Comparison of ENCODE assay signal across 11 cellular contexts in the genomic region with DNA sequence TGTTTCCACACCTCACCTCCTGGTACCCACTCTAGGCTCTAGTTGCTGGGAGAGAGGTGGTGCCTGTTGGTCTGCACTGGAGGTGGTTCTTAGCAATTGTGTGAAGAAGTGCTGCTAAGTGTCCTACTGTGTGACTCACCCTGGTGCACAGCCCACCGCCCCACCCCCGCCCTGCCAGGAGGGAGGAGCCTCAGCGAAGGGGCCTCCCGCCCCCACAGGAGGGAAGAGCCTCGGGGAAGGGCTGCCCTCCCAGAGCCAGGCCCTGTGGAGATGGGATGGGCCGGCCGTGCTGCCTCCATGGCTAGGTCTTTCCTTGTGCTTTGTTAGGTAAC.
A peak's percentile ranks its signal among the peaks of the same experiment; 100 is the strongest.
DNase-seq lines count a peak whose midpoint lies in the region; ATAC-seq and TF ChIP-seq lines count a peak whose summit lies in the region.
"Had no signal": no experiment of that assay in that cellular context is flagged by ENCODE, and none has a peak within 500 bp of the region (broad histone marks: within the 10 kb centered on the region; RNA-seq: fewer than 3 reads in every experiment).

No MANE protein-coding gene starts in this region.

- TF ChIP-seq CTCF in cardiac fibroblast (IDR thresholded peaks at IDR 0.05; ENCODE audit: low read depth, low read length) (no peak), upper lobe of right lung (IDR thresholded peaks at IDR 0.05) (no peak), MM.1S (IDR thresholded peaks at IDR 0.05; ENCODE audit: low read length) (no peak)

- no peaks in the 10 kb centered on the region for H3K9me2 ChIP-seq in MM.1S (replicated peaks; ENCODE audit: insufficient read depth, low read length)

- H3K27ac ChIP-seq in upper lobe of right lung (no peak overlapping the region), MM.1S (ENCODE audit: low read length) (no peak overlapping the region)
- H3K27ac ChIP-seq: colonic mucosa, thoracic aorta had no signal

- H3K27me3 Mint-ChIP-seq in activated naive CD4-positive, alpha-beta T cell treated with anti-CD3 and anti-CD28 coated beads, Interleukin-2, amount 10 ng/mL, durations not matched to agents 7 days and 5 days = no peaks in the 10 kb centered on the region

- H3K27me3 ChIP-seq in upper lobe of right lung = no peaks in the 10 kb centered on the region
- no peaks in the 10 kb centered on the region for H3K27me3 ChIP-seq in MM.1S (replicated peaks; ENCODE audit: insufficient read depth, low read length)
- H3K27me3 ChIP-seq: colonic mucosa had no signal

- no peak for DNase-seq in activated naive CD4-positive, alpha-beta T cell treated with anti-CD3 and anti-CD28 coated beads, Interleukin-2, amount 10 ng/mL, durations not matched to agents 7 days and 5 days
- DNase-seq in activated naive CD4-positive, alpha-beta T cell treated with anti-CD3 and anti-CD28 coated beads, Interleukin-2, amount 50 U/mL, for 16 hours = no peak
- DNase-seq in cardiac fibroblast (ENCODE audit: low read depth in 2 of 2) (peak; percentile 29 to 54), mesenteric fat pad (ENCODE audit: low spot score) (peak; percentile 62), upper lobe of right lung (no peak), NCI-H446 treated with DMSO at 0.1 percent for 48 hours (lab: John Stamatoyannopoulos, UW) (no peak), MM.1S (no peak), NCI-H1694 (lab: John Stamatoyannopoulos, UW) (no peak)
- DNase-seq: colonic mucosa, NCI-H524 had no signal

- H3K27ac Mint-ChIP-seq in activated naive CD4-positive, alpha-beta T cell treated with anti-CD3 and anti-CD28 coated beads, Interleukin-2, amount 10 ng/mL, durations not matched to agents 7 days and 5 days = peak overlapping the region; percentile 89

- H3K9me3 Mint-ChIP-seq in activated naive CD4-positive, alpha-beta T cell treated with anti-CD3 and anti-CD28 coated beads, Interleukin-2, amount 10 ng/mL, durations not matched to agents 7 days and 5 days = peaks cover 39% of the 10 kb centered on the region

- no peak overlapping the region for H3K4me2 ChIP-seq in MM.1S (ENCODE audit: low read depth, low read length)

- intact Hi-C loops in upper lobe of right lung (cut with DNase I) = no loop called here

- CTCF ChIA-PET in activated naive CD4-positive, alpha-beta T cell treated with anti-CD3 and anti-CD28 coated beads, Interleukin-2, amount 10 ng/mL, durations not matched to agents 7 days and 5 days (lab: Charles Lee) = no interaction called here

- H3K4me3 ChIP-seq in cardiac fibroblast (replicated peaks in 1 of 2; ENCODE audit: low read depth in 2 of 2, low read length in 2 of 2) (no peak overlapping the region), upper lobe of right lung (no peak overlapping the region), MM.1S (ENCODE audit: low read length) (no peak overlapping the region)
- H3K4me3 ChIP-seq: colonic mucosa, thoracic aorta had no signal

- peak; percentile 87 for ATAC-seq in upper lobe of right lung

- H2AFZ ChIP-seq in MM.1S (ENCODE audit: low read length) = no peak overlapping the region

- peaks cover 20% of the 10 kb centered on the region for H3K36me3 ChIP-seq in upper lobe of right lung
- no peaks in the 10 kb centered on the region for H3K36me3 ChIP-seq in MM.1S (replicated peaks; ENCODE audit: insufficient read depth, low read length)
- H3K36me3 ChIP-seq: colonic mucosa had no signal

- H3K79me2 ChIP-seq in MM.1S (ENCODE audit: low read length) = peaks cover 40% of the 10 kb centered on the region

- H4K20me1 ChIP-seq in MM.1S (ENCODE audit: insufficient read depth, low read length) = no peaks in the 10 kb centered on the region

- peaks cover 4% of the 10 kb centered on the region for H3F3A ChIP-seq in MM.1S (ENCODE audit: insufficient read depth, low read length)

- H3K4me1 ChIP-seq in upper lobe of right lung (peaks cover 10% of the 10 kb centered on the region), MM.1S (ENCODE audit: low read length) (no peaks in the 10 kb centered on the region)
- H3K4me1 ChIP-seq: colonic mucosa had no signal

- no peak overlapping the region for H3K9ac ChIP-seq in MM.1S (ENCODE audit: low read length)

- H3K9me3 ChIP-seq in upper lobe of right lung (no peaks in the 10 kb centered on the region), MM.1S (replicated peaks; ENCODE audit: insufficient read depth, low read length) (no peaks in the 10 kb centered on the region)
- H3K9me3 ChIP-seq: colonic mucosa, thoracic aorta had no signal

- no peak overlapping the region for H3K4me3 Mint-ChIP-seq in activated naive CD4-positive, alpha-beta T cell treated with anti-CD3 and anti-CD28 coated beads, Interleukin-2, amount 10 ng/mL, durations not matched to agents 7 days and 5 days

- H3K4me1 Mint-ChIP-seq in activated naive CD4-positive, alpha-beta T cell treated with anti-CD3 and anti-CD28 coated beads, Interleukin-2, amount 10 ng/mL, durations not matched to agents 7 days and 5 days = peaks cover 31% of the 10 kb centered on the region

- H3K36me3 Mint-ChIP-seq in activated naive CD4-positive, alpha-beta T cell treated with anti-CD3 and anti-CD28 coated beads, Interleukin-2, amount 10 ng/mL, durations not matched to agents 7 days and 5 days = peaks cover 84% of the 10 kb centered on the region

Comparison
In these comparisons a context has a peak if more than half of its experiments do, and no peak if none do; other contexts are left out.
1. DNase-seq: peak in cardiac fibroblast (2 of 2) and mesenteric fat pad (single experiment); none in activated naive CD4-positive, alpha-beta T cell treated with anti-CD3 and anti-CD28 coated beads, Interleukin-2, amount 10 ng/mL, durations not matched to agents 7 days and 5 days (single experiment), activated naive CD4-positive, alpha-beta T cell treated with anti-CD3 and anti-CD28 coated beads, Interleukin-2, amount 50 U/mL, for 16 hours (single experiment), upper lobe of right lung (single experiment), NCI-H446 treated with DMSO at 0.1 percent for 48 hours (single experiment), MM.1S (single experiment) and NCI-H1694 (single experiment).